In genomic region chr20:5065489-5066383, GRCh38 we compare ENCODE assay signal across 9 cellular contexts. TPM values are rescaled to one million over a fixed set of nuclear protein-coding genes. Genes with fewer than 3 reads are reported as not detected.
A peak's percentile ranks its signal among the peaks of the same experiment; 100 is the strongest.
DNase-seq lines count a peak whose midpoint lies in the region; ATAC-seq lines count a peak whose summit lies in the region.
"Had no signal": no experiment of that assay in that cellular context is flagged by ENCODE, and none has a peak within 500 bp of the region (broad histone marks: within the 10 kb centered on the region; RNA-seq: fewer than 3 reads in every experiment).

No MANE protein-coding gene starts in this region.

- ATAC-seq in Right ventricle myocardium inferior, result no peak
- no peak for ATAC-seq in HG03039 (IDR thresholded peaks at IDR 0.05; ENCODE audit: unreplicated experiment)

- no peak overlapping the region for H3K4ac ChIP-seq in neuronal stem cell (ENCODE audit: low read length)

- H3K4me3 ChIP-seq in neuronal stem cell (ENCODE audit: low read length in 2 of 2), result no peak overlapping the region
- H3K4me3 ChIP-seq: dorsolateral prefrontal cortex had no signal

- H3K27me3 ChIP-seq in neuronal stem cell (ENCODE audit: control insufficient read depth in 3 of 3, insufficient read depth in 3 of 3, low read depth in 1 of 3, low read length in 3 of 3), result no peaks in the 10 kb centered on the region
- H3K27me3 ChIP-seq: dorsolateral prefrontal cortex had no signal

- H3K23ac ChIP-seq in neuronal stem cell (ENCODE audit: low read depth, low read length, poor library complexity), result no peak overlapping the region

- intact Hi-C loops in Right ventricle myocardium inferior (cut with DNase I), result no loop called here

- no CpG with 5 or more reads among the region's 15 CpGs for WGBS in neuronal stem cell (ENCODE audit: extremely low coverage in 2 of 2, insufficient read length in 2 of 2, insufficient replicate concordance in 1 of 2), 2 donors

- H2AK5ac ChIP-seq in neuronal stem cell (ENCODE audit: low read depth, low read length), result no peak overlapping the region

- no peak overlapping the region for H2AFZ ChIP-seq in neuronal stem cell (ENCODE audit: low read length)

- H3K18ac ChIP-seq in neuronal stem cell (ENCODE audit: low read length), result no peak overlapping the region

- no peaks in the 10 kb centered on the region for H3K9me3 ChIP-seq in neuronal stem cell (replicated peaks in 1 of 2; ENCODE audit: control insufficient read depth in 2 of 2, insufficient read depth in 1 of 2, low read depth in 1 of 2, low read length in 2 of 2)

- no peak overlapping the region for H4K8ac ChIP-seq in neuronal stem cell (ENCODE audit: low read depth, low read length)

- H2BK15ac ChIP-seq in neuronal stem cell (ENCODE audit: low read length), result no peak overlapping the region

- H3K79me1 ChIP-seq in neuronal stem cell (ENCODE audit: low read depth, low read length), result no peaks in the 10 kb centered on the region

- no peaks in the 10 kb centered on the region for H3K36me3 ChIP-seq in neuronal stem cell (replicated peaks in 1 of 2; ENCODE audit: control insufficient read depth in 2 of 2, insufficient read depth in 2 of 2, low read length in 2 of 2)

- H3K9ac ChIP-seq in neuronal stem cell (ENCODE audit: low read depth, low read length, poor library complexity), result no peak overlapping the region

- H3K4me1 ChIP-seq in neuronal stem cell (ENCODE audit: control insufficient read depth in 2 of 2, insufficient read depth in 1 of 2, low read depth in 1 of 2, low read length in 2 of 2), result no peaks in the 10 kb centered on the region

- no peak overlapping the region for H2BK12ac ChIP-seq in neuronal stem cell (ENCODE audit: low read length)

- no peak overlapping the region for H3K27ac ChIP-seq in neuronal stem cell (replicated peaks; ENCODE audit: low read length)

- H3K14ac ChIP-seq in neuronal stem cell (ENCODE audit: low read length), result no peak overlapping the region

- no peak overlapping the region for H2BK5ac ChIP-seq in neuronal stem cell (ENCODE audit: low read length)

- no peak overlapping the region for H2BK120ac ChIP-seq in neuronal stem cell (ENCODE audit: low read depth, low read length)

- no peak overlapping the region for H4K91ac ChIP-seq in neuronal stem cell (ENCODE audit: low read depth, low read length, poor library complexity)

- no peak overlapping the region for H3K4me2 ChIP-seq in neuronal stem cell (ENCODE audit: insufficient read depth, low read length, poor library complexity, severe bottlenecking)

- DNase-seq in HPDE6-E6E7 (ENCODE audit: extremely low spot score) (peak; percentile 99), SW480 (ENCODE audit: low spot score) (peak; percentile 92), Right ventricle myocardium inferior (ENCODE audit: missing footprints) (peak; percentile 81), NCI-H1930 (lab: John Stamatoyannopoulos, UW) (no peak), neuronal stem cell (ENCODE audit: low spot score) (no peak)
- peak; percentile 28 for DNase-seq in stimulated activated CD8-positive, alpha-beta memory T cell treated with anti-CD3 and anti-CD28 coated beads, Interleukin-4, amount 100 ng/mL, for 48 hours
- DNase-seq in activated CD8-positive, alpha-beta memory T cell treated with anti-CD3 and anti-CD28 coated beads, Interleukin-2, amount 50 U/mL, for 48 hours, result no peak

RNA-seq across cellular contexts. Expression of gene TMEM230, which starts 47.1 kb away (rescaled TPM):
- total RNA-seq in Right ventricle myocardium inferior, result 86.3 TPM
- polyA plus RNA-seq in neuronal stem cell (2013, experiment 1 of 2), result 121 TPM
- 121 TPM for polyA plus RNA-seq in neuronal stem cell (2013, experiment 2 of 2)

RNA-seq across cellular contexts. Expression of gene PCNA, which starts 54.0 kb away (rescaled TPM):
- total RNA-seq in Right ventricle myocardium inferior, result 35.8 TPM
- polyA plus RNA-seq in neuronal stem cell (2013, experiment 1 of 2), result 214 TPM
- polyA plus RNA-seq in neuronal stem cell (2013, experiment 2 of 2), result 222 TPM

Comparison
In these comparisons a context has a peak if more than half of its experiments do, and no peak if none do; other contexts are left out.
1. DNase-seq: peak in HPDE6-E6E7 (single experiment), SW480 (single experiment), Right ventricle myocardium inferior (single experiment) and stimulated activated CD8-positive, alpha-beta memory T cell treated with anti-CD3 and anti-CD28 coated beads, Interleukin-4, amount 100 ng/mL, for 48 hours (single experiment); none in NCI-H1930 (0 of 2), neuronal stem cell (single experiment) and activated CD8-positive, alpha-beta memory T cell treated with anti-CD3 and anti-CD28 coated beads, Interleukin-2, amount 50 U/mL, for 48 hours (single experiment).